ENCODE assay signal across 7 cellular contexts in genomic region chr19:5841735-5842111, GRCh38. TPM values are rescaled to one million over a fixed set of nuclear protein-coding genes. Genes with fewer than 3 reads are reported as not detected.
"Had no signal": no experiment of that assay in that cellular context is flagged by ENCODE, and none has a peak within 500 bp of the region (broad histone marks: within the 10 kb centered on the region; RNA-seq: fewer than 3 reads in every experiment).

No MANE protein-coding gene starts in this region.

RNA-seq across cellular contexts. Expression of gene FUT6, which starts 2.2 kb away (rescaled TPM):
- total RNA-seq: HT-29, IMR-90, Right ventricle myocardium superior, RPMI7951, SJSA1 had no signal
- polyA plus RNA-seq: IMR-90 had no signal

RNA-seq across cellular contexts. Expression of gene FUT3, which starts 9.5 kb away (rescaled TPM):
- total RNA-seq: IMR-90, Right ventricle myocardium superior, RPMI7951, SJSA1 had no signal
- polyA plus RNA-seq: IMR-90 had no signal

RNA-seq across cellular contexts. Expression of gene FUT5, which starts 28.6 kb away (rescaled TPM):
- total RNA-seq: HT-29, IMR-90, PC-9, Peyer's patch, Right ventricle myocardium superior, RPMI7951, SJSA1 had no signal
- polyA plus RNA-seq: IMR-90 had no signal

RNA-seq across cellular contexts. Expression of gene NRTN, which starts 36.9 kb away (rescaled TPM):
- total RNA-seq: HT-29, RPMI7951 had no signal
